21 cellular contexts compared by ENCODE assay signal in the genomic region with DNA sequence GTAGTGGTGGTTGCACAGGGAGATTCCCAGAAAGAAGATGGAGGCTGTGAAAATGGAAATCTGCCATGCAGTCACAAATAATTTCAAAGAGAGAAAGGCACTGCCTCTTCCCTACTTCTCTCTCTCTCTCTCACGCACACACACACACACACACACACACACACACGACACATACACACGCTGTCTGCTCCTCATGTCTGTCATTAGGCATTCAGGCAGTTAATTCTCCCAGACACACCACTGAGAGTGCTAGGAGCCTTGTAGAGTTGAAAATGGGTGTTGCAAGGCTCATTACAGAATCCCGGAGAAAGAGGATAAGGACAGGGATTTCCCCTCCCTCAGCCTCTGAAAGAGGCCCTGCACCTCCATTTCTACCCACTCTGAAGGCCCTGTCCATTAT. TPM values are rescaled to one million over a fixed set of nuclear protein-coding genes. Genes with fewer than 3 reads are reported as not detected.
DNase-seq lines count a peak whose midpoint lies in the region; ATAC-seq, FAIRE-seq and TF ChIP-seq lines count a peak whose summit lies in the region.
"Had no signal": no experiment of that assay in that cellular context is flagged by ENCODE, and none has a peak within 500 bp of the region (broad histone marks: within the 10 kb centered on the region; RNA-seq: fewer than 3 reads in every experiment).

No MANE protein-coding gene starts in this region.

- TF ChIP-seq RAD21 in K562 (CRISPR knock-in tag; conservative IDR thresholded peaks at IDR 0.05 in 1 of 2, IDR thresholded peaks at IDR 0.05 in 1 of 2), result no peak
- no peak for TF ChIP-seq RAD21 in neural cell (conservative IDR thresholded peaks at IDR 0.05)

- no peaks in the 10 kb centered on the region for H3K79me2 ChIP-seq in K562 (ENCODE audit: control insufficient read depth, insufficient read depth, low read length)
- H3K79me2 ChIP-seq in neural cell (replicated peaks; ENCODE audit: insufficient read depth, low read length), result no peaks in the 10 kb centered on the region

- intact Hi-C loops in K562 (cut with micrococcal nuclease), result no loop called here

- no peak overlapping the region for H3K9ac ChIP-seq in K562 (ENCODE audit: insufficient read depth in 1 of 2, low read depth in 2 of 2, low read length in 2 of 2)
- H3K9ac ChIP-seq in neural cell (ENCODE audit: low read length), result peak overlapping the region; percentile 13
- H3K9ac ChIP-seq: GM23248 had no signal

- TF ChIP-seq CTCF in WERI-Rb-1 (IDR thresholded peaks at IDR 0.05; ENCODE audit: low read depth, low read length) (no peak), K562 (IDR thresholded peaks at IDR 0.05 in 2 of 3, conservative IDR thresholded peaks at IDR 0.05 in 1 of 3; ENCODE audit: insufficient read depth in 2 of 3, low read depth in 1 of 3, low read length in 3 of 3) (no peak), neural cell (IDR thresholded peaks at IDR 0.05; ENCODE audit: poor library complexity, severe bottlenecking) (no peak)

- FAIRE-seq in K562 (lab: Jason Lieb, UNC), result no peak
- FAIRE-seq: GM12878, GM19239, H1 had no signal

- H3K27ac ChIP-seq in WERI-Rb-1 (peak overlapping the region; percentile 79), K562 (ENCODE audit: extremely low read depth, low read depth, low read length) (no peak overlapping the region), neural cell (ENCODE audit: low read length) (peak overlapping the region; percentile 33)
- H3K27ac ChIP-seq: GM23248 had no signal

- in situ Hi-C loops in K562 (cut with MboI), result no loop called here

- no TSS peak for BruUV-seq in K562 (replicated peaks; lab: Mats Ljungman, UMichigan)

- no peaks in the 10 kb centered on the region for H3K9me1 ChIP-seq in K562 (ENCODE audit: control insufficient read depth, insufficient read depth, low read length)

- H4K20me1 ChIP-seq in K562 (replicated peaks; ENCODE audit: control insufficient read depth, insufficient read depth, low read length), result no peaks in the 10 kb centered on the region
- H4K20me1 ChIP-seq in neural cell (ENCODE audit: insufficient read depth), result no peaks in the 10 kb centered on the region

- WGBS in K562 (ENCODE audit: insufficient coverage, low coverage, missing lambda C conversion rate), result 11% methylated on average over 4 of the region's 4 CpGs

- no peak overlapping the region for H3K4me3 ChIP-seq in WERI-Rb-1 (ENCODE audit: low read depth, low read length)
- H3K4me3 ChIP-seq in K562, result no peak overlapping the region
- H3K4me3 ChIP-seq in neural cell (ENCODE audit: low read length), result no peak overlapping the region
- H3K4me3 ChIP-seq: GM12878, GM23248 had no signal

- peak; percentile 59 for DNase-seq in WERI-Rb-1
- DNase-seq in K562 (ENCODE audit: extremely low read depth in 1 of 4, low spot score in 3 of 4), result no peak
- DNase-seq in putamen (ENCODE audit: low spot score), result no peak
- no peak for DNase-seq in NCI-H2227 (lab: John Stamatoyannopoulos, UW; ENCODE audit: unreplicated experiment)
- DNase-seq: C1 segment of cervical spinal cord; Calu3; CD4-positive, alpha-beta memory T cell; COR-L47; DMS153; DND-41; GDM1; GM23248; H7; HCEC 1CT had no signal

- H3K4me2 ChIP-seq in K562 (ENCODE audit: insufficient read depth, low read length) (no peak overlapping the region), neural cell (ENCODE audit: low read length) (no peak overlapping the region)

- CTCF ChIA-PET in K562 (lab: Yijun Ruan, JAX; ENCODE audit: low intra/inter-chr PET ratio), result no interaction called here

- no peak for TF ChIP-seq POLR2A in K562 (conservative IDR thresholded peaks at IDR 0.05)

- ATAC-seq in K562 (no peak), SK-N-SH treated with all-trans-retinoic acid at 6 μM for 48 hours (no peak)
- ATAC-seq: GM12878 had no signal

- H3K36me3 ChIP-seq in WERI-Rb-1 (no peaks in the 10 kb centered on the region), K562 (ENCODE audit: control insufficient read depth, insufficient read depth, low read length) (no peaks in the 10 kb centered on the region), neural cell (ENCODE audit: insufficient read depth, low read length) (no peaks in the 10 kb centered on the region)

- TF ChIP-seq EP300 in K562 (IDR thresholded peaks at IDR 0.05; ENCODE audit: low read length) (no peak), neural cell (conservative IDR thresholded peaks at IDR 0.05; ENCODE audit: poor library complexity, severe bottlenecking) (peak; percentile 58)

- H3K27me3 ChIP-seq in WERI-Rb-1 (ENCODE audit: insufficient read depth, low read depth, severe bottlenecking), result no peaks in the 10 kb centered on the region
- peaks cover 18 to 57% of the 10 kb centered on the region in 2 experiments for H3K27me3 ChIP-seq in K562 (ENCODE audit: control insufficient read depth in 2 of 2, insufficient read depth in 2 of 2, low read length in 2 of 2)
- no peaks in the 10 kb centered on the region for H3K27me3 ChIP-seq in neural cell (ENCODE audit: insufficient read depth, low read depth, low read length)

- POLR2A ChIA-PET in K562 (lab: Yijun Ruan, JAX), result interaction anchor here (1.4 kb wide), 2 partner anchors 18 to 20 kb away, joined by 3 to 5 read pairs; no protein-coding TSS in a partner anchor

- H2AFZ ChIP-seq in K562 (ENCODE audit: low read depth, low read length) (0 out of 2 replicates have a peak overlapping the region, but pooled peaks have one; percentile 3), neural cell (ENCODE audit: low read depth, low read length) (no peak overlapping the region)
- H2AFZ ChIP-seq: GM23248 had no signal

- peaks cover 10% of the 10 kb centered on the region for H3K9me3 ChIP-seq in WERI-Rb-1 (ENCODE audit: severe bottlenecking)
- no peaks in the 10 kb centered on the region for H3K9me3 ChIP-seq in K562 (replicated peaks; ENCODE audit: control insufficient read depth, insufficient read depth, low read depth, low read length)
- no peaks in the 10 kb centered on the region for H3K9me3 ChIP-seq in neural cell (ENCODE audit: low read length)

- H3K4me1 ChIP-seq in K562 (replicated peaks in 1 of 2; ENCODE audit: control insufficient read depth in 2 of 2, insufficient read depth in 2 of 2, low read length in 2 of 2), result no peaks in the 10 kb centered on the region; a peak in 2 of 5 replicates

- H3K9me2 ChIP-seq in neural cell (ENCODE audit: insufficient read depth, low read length), result no peaks in the 10 kb centered on the region

- no peaks in the 10 kb centered on the region for H3F3A ChIP-seq in neural cell (ENCODE audit: insufficient read depth, low read length, poor library complexity, severe bottlenecking)

TF ChIP-seq in K562, 482 proteins besides CTCF, POLR2A, EP300 and RAD21:
- TF ChIP-seq DNMT1 (IDR thresholded peaks at IDR 0.05), result no peak
- TF ChIP-seq NCOR1 (IDR thresholded peaks at IDR 0.05), result no peak
- no peak for TF ChIP-seq ZNF23 (CRISPR knock-in tag; IDR thresholded peaks at IDR 0.05)
- no peak for TF ChIP-seq PHB2 (IDR thresholded peaks at IDR 0.05; ENCODE audit: low read depth)
- TF ChIP-seq XRCC5 (IDR thresholded peaks at IDR 0.05; ENCODE audit: low read depth, low read length), result no peak

TF ChIP-seq in neural cell, 6 proteins besides CTCF, POLR2A, EP300 and RAD21 (continues in another document):
- peak; percentile 51 for TF ChIP-seq POLR2AphosphoS5 (IDR thresholded peaks at IDR 0.05)

TF ChIP-seq in SK-N-SH treated with all-trans-retinoic acid at 6 μM for 48 hours, 23 proteins besides CTCF, POLR2A, EP300 and RAD21:
- TF ChIP-seq OSR1 (CRISPR knock-in tag; IDR thresholded peaks at IDR 0.05), result no peak
- TF ChIP-seq, protein P1, sequence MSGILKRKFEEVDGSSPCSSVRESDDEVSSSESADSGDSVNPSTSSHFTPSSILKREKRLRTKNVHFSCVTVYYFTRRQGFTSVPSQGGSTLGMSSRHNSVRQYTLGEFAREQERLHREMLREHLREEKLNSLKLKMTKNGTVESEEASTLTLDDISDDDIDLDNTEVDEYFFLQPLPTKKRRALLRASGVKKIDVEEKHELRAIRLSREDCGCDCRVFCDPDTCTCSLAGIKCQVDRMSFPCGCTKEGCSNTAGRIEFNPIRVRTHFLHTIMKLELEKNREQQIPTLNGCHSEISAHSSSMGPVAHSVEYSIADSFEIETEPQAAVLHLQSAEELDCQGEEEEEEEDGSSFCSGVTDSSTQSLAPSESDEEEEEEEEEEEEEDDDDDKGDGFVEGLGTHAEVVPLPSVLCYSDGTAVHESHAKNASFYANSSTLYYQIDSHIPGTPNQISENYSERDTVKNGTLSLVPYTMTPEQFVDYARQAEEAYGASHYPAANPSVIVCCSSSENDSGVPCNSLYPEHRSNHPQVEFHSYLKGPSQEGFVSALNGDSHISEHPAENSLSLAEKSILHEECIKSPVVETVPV (CRISPR knock-in tag; IDR thresholded peaks at IDR 0.05), result no peak
- TF ChIP-seq ZFP3 (CRISPR knock-in tag; IDR thresholded peaks at IDR 0.05), result no peak
- TF ChIP-seq ZFP30 (CRISPR knock-in tag; IDR thresholded peaks at IDR 0.05), result no peak
- no peak for TF ChIP-seq PPARA (CRISPR knock-in tag; IDR thresholded peaks at IDR 0.05; ENCODE audit: borderline replicate concordance)
- TF ChIP-seq GLIS3 (CRISPR knock-in tag; IDR thresholded peaks at IDR 0.05), result no peak
- TF ChIP-seq ARNTL (CRISPR knock-in tag; IDR thresholded peaks at IDR 0.05; ENCODE audit: borderline replicate concordance, low read depth), result no peak
TF ChIP-seq in SK-N-SH treated with all-trans-retinoic acid at 6 μM for 48 hours: peak in this region for 0.

RNA-seq across cellular contexts. Expression of a gene that starts 47.8 kb away (rescaled TPM):
- 0.09 TPM in 1 of 2 replicates, not detected in the other for total RNA-seq in K562 (2011; cell fraction: chromatin; rRNA removed; ENCODE audit: low replicate concordance)
- 0.17 TPM in 1 of 2 replicates, not detected in the other for total RNA-seq in K562 (2011; cell fraction: nucleolus; rRNA removed)
- total RNA-seq in K562 (2011; cell fraction: nucleoplasm; rRNA removed), result not detected in 2 replicates
- total RNA-seq in K562 (2014; rRNA removed), result 0.05 TPM in 1 of 2 replicates, not detected in the other
- total RNA-seq in K562 (2014; rRNA removed; fragmentation: Illumina TruSeq; extraction: Trizol), result not detected in 2 replicates
- total RNA-seq in K562 (2015; rRNA removed; fragmentation: Illumina TruSeq; extraction: Trizol), result not detected in 2 replicates
- not detected in 2 replicates for total RNA-seq in K562 (2021)
- polyA plus RNA-seq in K562 (2011; rRNA removed), result not detected in 2 replicates
- polyA plus RNA-seq in K562 (2011; cell fraction: cytosol; rRNA removed), result 0.36 TPM in 1 of 2 replicates, not detected in the other
- polyA plus RNA-seq in K562 (2011; cell fraction: nucleus; rRNA removed), result not detected in 2 replicates
- 0.03 and 0.08 TPM in 2 replicates for polyA plus RNA-seq in K562 (2012)
- polyA plus RNA-seq in K562 (2014; fragmentation: Illumina TruSeq; extraction: Trizol), result 0.06 TPM in 1 of 2 replicates, not detected in the other
- polyA plus RNA-seq in K562 (2014; fragmentation: Nextera tagmentation; extraction: Ambion mirVana), result not detected
- polyA plus RNA-seq in K562 (2014; rRNA removed), result not detected in 2 replicates
- not detected in 2 replicates for polyA minus RNA-seq in K562 (2011; rRNA and poly(A)+ RNA removed)
- not detected in 2 replicates for polyA minus RNA-seq in K562 (2011; cell fraction: cytosol; rRNA and poly(A)+ RNA removed)
- not detected in 2 replicates for polyA minus RNA-seq in K562 (2011; cell fraction: nucleus; rRNA and poly(A)+ RNA removed)
- 3.3 and 5.2 TPM in 2 replicates for polyA plus RNA-seq in neural cell
- polyA minus RNA-seq in neural cell, result 8.3 and 9.0 TPM in 2 replicates
- total RNA-seq: A673; Calu3; CD4-positive, alpha-beta memory T cell; GM12878 had no signal
- polyA plus RNA-seq: BJ; CD4-positive, alpha-beta memory T cell; GM12878; GM23248 had no signal
